ENCODE assay signal across 9 cellular contexts in genomic region chr14:91361236-91361811, GRCh38. TPM values are rescaled to one million over a fixed set of nuclear protein-coding genes. Genes with fewer than 3 reads are reported as not detected.
DNase-seq lines count a peak whose midpoint lies in the region; ATAC-seq and TF ChIP-seq lines count a peak whose summit lies in the region.
"Had no signal": no experiment of that assay in that cellular context is flagged by ENCODE, and none has a peak within 500 bp of the region (broad histone marks: within the 10 kb centered on the region; RNA-seq: fewer than 3 reads in every experiment).

No MANE protein-coding gene starts in this region.

- peaks cover 30 to 69% of the 10 kb centered on the region in 2 donors for H3K4me1 Mint-ChIP-seq in stimulated activated naive B cell treated with anti-CD40 and anti-IgM and Interleukin-4, amounts not matched to agents 10 μg/mL and 1 μg/mL and 100 μg/mL, for 72 hours

- TF ChIP-seq POLR2A in Peyer's patch (IDR thresholded peaks at IDR 0.05), result no peak
- TF ChIP-seq POLR2A in gastrocnemius medialis (IDR thresholded peaks at IDR 0.05), result no peak

- H3K27me3 ChIP-seq in Peyer's patch (no peaks in the 10 kb centered on the region), gastrocnemius medialis (no peaks in the 10 kb centered on the region)
- no peaks in the 10 kb centered on the region for H3K27me3 ChIP-seq in effector memory CD4-positive, alpha-beta T cell (replicated peaks; ENCODE audit: control insufficient read depth, insufficient read depth, low read length, poor library complexity, severe bottlenecking)

- in situ Hi-C loops in gastrocnemius medialis (cut with MboI; ENCODE audit: low sequenced_read_pairs in 4 of 4), result no loop called here

- H3K9me3 ChIP-seq in Peyer's patch, result no peaks in the 10 kb centered on the region
- no peaks in the 10 kb centered on the region for H3K9me3 ChIP-seq in gastrocnemius medialis
- no peaks in the 10 kb centered on the region for H3K9me3 ChIP-seq in effector memory CD4-positive, alpha-beta T cell (ENCODE audit: control insufficient read depth, low read length)

- H3K27ac ChIP-seq in Peyer's patch (peak overlapping the region; percentile 10 to 55 (median 28)), gastrocnemius medialis (no peak overlapping the region)
- no peak overlapping the region for H3K27ac ChIP-seq in effector memory CD4-positive, alpha-beta T cell (ENCODE audit: insufficient read depth, low read length, poor library complexity, severe bottlenecking)

- H3K4me1 ChIP-seq in Peyer's patch (peaks cover 0 to 18% (median 10%) of the 10 kb centered on the region in 4 donors), gastrocnemius medialis (no peaks in the 10 kb centered on the region)
- H3K4me1 ChIP-seq in effector memory CD4-positive, alpha-beta T cell (ENCODE audit: control insufficient read depth, insufficient read depth, low read length, poor library complexity, severe bottlenecking), result peaks cover 40% of the 10 kb centered on the region

- H3K36me3 ChIP-seq in Peyer's patch (peaks cover 0 to 5% (median 0%) of the 10 kb centered on the region in 3 donors), gastrocnemius medialis (no peaks in the 10 kb centered on the region)
- peaks cover 23% of the 10 kb centered on the region for H3K36me3 ChIP-seq in effector memory CD4-positive, alpha-beta T cell (ENCODE audit: control insufficient read depth, insufficient read depth, low read length)

- H3K4me3 Mint-ChIP-seq in stimulated activated naive B cell treated with anti-CD40 and anti-IgM and Interleukin-4, amounts not matched to agents 10 μg/mL and 1 μg/mL and 100 μg/mL, for 72 hours, result no peak overlapping the region

- intact Hi-C loops in gastrocnemius medialis (cut with DNase I; ENCODE audit: low total_unique reads), result no loop called here

- TF ChIP-seq CTCF in Peyer's patch (IDR thresholded peaks at IDR 0.05) (no peak), fibroblast of pulmonary artery (IDR thresholded peaks at IDR 0.05; ENCODE audit: low read length, missing control alignments) (no peak), gastrocnemius medialis (IDR thresholded peaks at IDR 0.05 in 4 of 5, conservative IDR thresholded peaks at IDR 0.05 in 1 of 5) (no peak)

- DNase-seq in NK-92 treated with Interleukin-12 subunit alpha and Interleukin-12 subunit beta, amount 100 ng/mL, for 24 hours (lab: John Stamatoyannopoulos, UW), result peak; percentile 47
- DNase-seq in NK-92 (lab: John Stamatoyannopoulos, UW; ENCODE audit: unreplicated experiment) (no peak), Peyer's patch (peak in 1 of 3 donors; percentile 76), fibroblast of pulmonary artery (ENCODE audit: low read depth) (peak; percentile 76), gastrocnemius medialis (no peak), RPMI8226 (no peak)
- DNase-seq in stimulated activated naive B cell treated with anti-CD40 and anti-IgM and Interleukin-4, amounts not matched to agents 10 μg/mL and 1 μg/mL and 100 μg/mL, for 72 hours, result no peak
- no peak for DNase-seq in effector memory CD4-positive, alpha-beta T cell
- DNase-seq: NCI-H2171 treated with DMSO at 0.1 percent for 48 hours had no signal

- no peaks in the 10 kb centered on the region for H3K27me3 Mint-ChIP-seq in stimulated activated naive B cell treated with anti-CD40 and anti-IgM and Interleukin-4, amounts not matched to agents 10 μg/mL and 1 μg/mL and 100 μg/mL, for 72 hours

- H3K4me3 ChIP-seq in Peyer's patch (no peak overlapping the region), fibroblast of pulmonary artery (replicated peaks; ENCODE audit: low read depth, low read length) (no peak overlapping the region), gastrocnemius medialis (no peak overlapping the region)
- H3K4me3 ChIP-seq in effector memory CD4-positive, alpha-beta T cell (ENCODE audit: insufficient read depth, low read depth, low read length, poor library complexity, severe bottlenecking), result no peak overlapping the region

- H3K36me3 Mint-ChIP-seq in stimulated activated naive B cell treated with anti-CD40 and anti-IgM and Interleukin-4, amounts not matched to agents 10 μg/mL and 1 μg/mL and 100 μg/mL, for 72 hours, result peaks cover 19 to 39% of the 10 kb centered on the region in 2 donors

- H3K9me3 Mint-ChIP-seq in stimulated activated naive B cell treated with anti-CD40 and anti-IgM and Interleukin-4, amounts not matched to agents 10 μg/mL and 1 μg/mL and 100 μg/mL, for 72 hours, result no peaks in the 10 kb centered on the region

- H3K27ac Mint-ChIP-seq in stimulated activated naive B cell treated with anti-CD40 and anti-IgM and Interleukin-4, amounts not matched to agents 10 μg/mL and 1 μg/mL and 100 μg/mL, for 72 hours, result peak overlapping the region; percentile 31

- no peak for ATAC-seq in stimulated activated naive B cell treated with anti-CD40 and anti-IgM and Interleukin-4, amounts not matched to agents 10 μg/mL and 1 μg/mL and 100 μg/mL, for 72 hours (replicated peaks)
- no peak for ATAC-seq in gastrocnemius medialis

RNA-seq across cellular contexts. Expression of gene CCDC88C, which starts 56.3 kb away (rescaled TPM):
- total RNA-seq in Peyer's patch (100 to 1,000 TPM in 1 of 4 donors, 10 to 100 TPM in 3; 18.9 to 189 (median 77.2) TPM), gastrocnemius medialis (1 to 10 TPM; 1.1 to 2.7 (median 2.1) TPM)

Comparison
In these comparisons a context has a peak if more than half of its experiments do, and no peak if none do; other contexts are left out.
1. DNase-seq: peak in NK-92 treated with Interleukin-12 subunit alpha and Interleukin-12 subunit beta, amount 100 ng/mL, for 24 hours (single experiment) and fibroblast of pulmonary artery (single experiment); none in NK-92 (single experiment), stimulated activated naive B cell treated with anti-CD40 and anti-IgM and Interleukin-4, amounts not matched to agents 10 μg/mL and 1 μg/mL and 100 μg/mL, for 72 hours (single experiment), gastrocnemius medialis (0 of 2), RPMI8226 (single experiment) and effector memory CD4-positive, alpha-beta T cell (0 of 3).
2. H3K27ac ChIP-seq: peak in Peyer's patch (4 of 4); none in gastrocnemius medialis (0 of 4) and effector memory CD4-positive, alpha-beta T cell (single experiment).
3. RNA of gene CCDC88C, which starts 56.3 kb away (total RNA-seq): 18.9 to 189 TPM in Peyer's patch; 1.1 to 2.7 TPM in gastrocnemius medialis; every median in the first group is over 4 times any median in the second.